1 cellular context compared by ENCODE assay signal in genomic region chr1:167714851-167715652, GRCh38.
TF ChIP-seq lines count a peak whose summit lies in the region.

No MANE protein-coding gene starts in this region.

TF ChIP-seq in HepG2, 621 proteins besides CTCF, POLR2A, EP300 and RAD21 (continued from another document and continues in another):
- TF ChIP-seq ZBTB40 (IDR thresholded peaks at IDR 0.05) (no peak), ZBTB40 (CRISPR knock-in tag; IDR thresholded peaks at IDR 0.05) (no peak), HNRNPH1 (optimal IDR thresholded peaks at IDR 0.05; ENCODE audit: low read depth, low read length) (no peak), ZNF878 (CRISPR knock-in tag; IDR thresholded peaks at IDR 0.05) (peak; percentile 70; the same call in 1 of the 2 replicates), BRCA1 (CRISPR knock-in tag; IDR thresholded peaks at IDR 0.05) (0 out of 2 replicates have a peak, but pooled peaks have one; percentile 18), THAP11 (CRISPR knock-in tag; IDR thresholded peaks at IDR 0.05) (peak; percentile 73; the same call in 1 of the 2 replicates), RBM22 (optimal IDR thresholded peaks at IDR 0.05; ENCODE audit: low read length) (peak; percentile 95), EZH2 (conservative IDR thresholded peaks at IDR 0.05; ENCODE audit: low read depth, low read length) (no peak), USF2 (IDR thresholded peaks at IDR 0.05; ENCODE audit: low read depth, low read length) (no peak), USF2 (CRISPR knock-in tag; IDR thresholded peaks at IDR 0.05; ENCODE audit: borderline replicate concordance) (no peak), ZNF83 (CRISPR knock-in tag; IDR thresholded peaks at IDR 0.05; ENCODE audit: borderline replicate concordance) (no peak), SKIL (CRISPR knock-in tag; IDR thresholded peaks at IDR 0.05; ENCODE audit: borderline replicate concordance) (no peak), RERE (CRISPR knock-in tag; IDR thresholded peaks at IDR 0.05; ENCODE audit: low read depth) (no peak), SP4 (CRISPR knock-in tag; IDR thresholded peaks at IDR 0.05) (0 out of 2 replicates have a peak, but pooled peaks have one; percentile 33), NFYC (CRISPR knock-in tag; IDR thresholded peaks at IDR 0.05) (peak; percentile 22; the same call in 1 of the 2 replicates), ZFAT (CRISPR knock-in tag; conservative IDR thresholded peaks at IDR 0.05) (no peak), SAFB2 (CRISPR knock-in tag; IDR thresholded peaks at IDR 0.05; ENCODE audit: borderline replicate concordance, low read depth) (no peak), TERF1 (CRISPR knock-in tag; IDR thresholded peaks at IDR 0.05) (no peak), DZIP1 (CRISPR knock-in tag; IDR thresholded peaks at IDR 0.05) (no peak), ZNF431 (CRISPR knock-in tag; IDR thresholded peaks at IDR 0.05; ENCODE audit: borderline replicate concordance, low read depth) (no peak)
- TF ChIP-seq, protein P1, sequence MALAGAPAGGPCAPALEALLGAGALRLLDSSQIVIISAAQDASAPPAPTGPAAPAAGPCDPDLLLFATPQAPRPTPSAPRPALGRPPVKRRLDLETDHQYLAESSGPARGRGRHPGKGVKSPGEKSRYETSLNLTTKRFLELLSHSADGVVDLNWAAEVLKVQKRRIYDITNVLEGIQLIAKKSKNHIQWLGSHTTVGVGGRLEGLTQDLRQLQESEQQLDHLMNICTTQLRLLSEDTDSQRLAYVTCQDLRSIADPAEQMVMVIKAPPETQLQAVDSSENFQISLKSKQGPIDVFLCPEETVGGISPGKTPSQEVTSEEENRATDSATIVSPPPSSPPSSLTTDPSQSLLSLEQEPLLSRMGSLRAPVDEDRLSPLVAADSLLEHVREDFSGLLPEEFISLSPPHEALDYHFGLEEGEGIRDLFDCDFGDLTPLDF (CRISPR knock-in tag; IDR thresholded peaks at IDR 0.05), result no peak; the same call in 1 of the 2 replicates
